Comparison of ENCODE assay signal across 11 cellular contexts in the genomic region with DNA sequence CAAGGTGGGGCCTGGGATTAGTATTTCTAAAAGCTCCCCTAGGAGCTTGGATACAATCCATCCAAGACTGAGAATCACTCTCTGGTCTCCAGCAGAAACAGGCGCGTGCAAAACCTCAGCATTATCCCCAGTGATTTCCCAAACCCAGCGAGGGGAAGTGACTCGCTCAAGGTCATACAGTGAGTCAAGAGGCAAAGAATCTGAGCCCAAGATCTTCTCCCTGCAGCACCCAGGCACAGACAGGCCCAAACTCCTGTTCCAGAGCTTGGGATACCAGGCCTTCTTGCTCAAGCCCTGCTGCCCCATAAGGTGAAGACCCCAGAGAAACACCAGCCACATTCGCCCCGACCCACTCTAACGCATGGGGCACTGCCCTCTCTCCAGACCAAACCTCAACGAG. TPM values are rescaled to one million over a fixed set of nuclear protein-coding genes. Genes with fewer than 3 reads are reported as not detected.
DNase-seq lines count a peak whose midpoint lies in the region; ATAC-seq, FAIRE-seq and TF ChIP-seq lines count a peak whose summit lies in the region.
"Had no signal": no experiment of that assay in that cellular context is flagged by ENCODE, and none has a peak within 500 bp of the region (broad histone marks: within the 10 kb centered on the region; RNA-seq: fewer than 3 reads in every experiment).

No MANE protein-coding gene starts in this region.

- H3K4me3 ChIP-seq in Karpas-422 (ENCODE audit: low read length) (no peak overlapping the region), astrocyte (ENCODE audit: insufficient read depth, low read depth, low read length) (no peak overlapping the region), upper lobe of right lung (no peak overlapping the region)

- H3K4me1 ChIP-seq in Karpas-422 (ENCODE audit: low read length), result peaks cover 100% of the 10 kb centered on the region
- peaks cover 48% of the 10 kb centered on the region for H3K4me1 ChIP-seq in astrocyte (ENCODE audit: insufficient read depth, low read length)
- peaks cover 47% of the 10 kb centered on the region for H3K4me1 ChIP-seq in upper lobe of right lung

- no peaks in the 10 kb centered on the region for H3K27me3 Mint-ChIP-seq in astrocyte (ENCODE audit: low read depth, unreplicated experiment)

- no peaks in the 10 kb centered on the region for H3K9me2 ChIP-seq in Karpas-422 (replicated peaks; ENCODE audit: insufficient read depth, low read length)

- H3K27ac Mint-ChIP-seq in astrocyte (ENCODE audit: unreplicated experiment), result peak overlapping the region; percentile 100
- H3K27ac Mint-ChIP-seq: activated B cell treated with CpG ODN at 0.5 μM for 24 hours had no signal

- FAIRE-seq in astrocyte (lab: Jason Lieb, UNC), result no peak
- FAIRE-seq: endometrium had no signal

- H3K9ac ChIP-seq in Karpas-422 (ENCODE audit: low read length) (peak overlapping the region; percentile 73), astrocyte (ENCODE audit: low read length) (peak overlapping the region; percentile 68)

- no peaks in the 10 kb centered on the region for H3K9me3 Mint-ChIP-seq in astrocyte (ENCODE audit: unreplicated experiment)
- H3K9me3 Mint-ChIP-seq: activated B cell treated with CpG ODN at 0.5 μM for 24 hours had no signal

- intact Hi-C loops in upper lobe of right lung (cut with DNase I), result no loop called here

- H3K9me3 ChIP-seq in Karpas-422 (ENCODE audit: low read length), result no peaks in the 10 kb centered on the region
- H3K9me3 ChIP-seq in astrocyte (ENCODE audit: insufficient read depth, low read depth, low read length), result no peaks in the 10 kb centered on the region
- no peaks in the 10 kb centered on the region for H3K9me3 ChIP-seq in upper lobe of right lung

- H4K20me1 ChIP-seq in Karpas-422 (ENCODE audit: insufficient read depth, low read depth, low read length) (no peaks in the 10 kb centered on the region), astrocyte (ENCODE audit: insufficient read depth, low read length) (peaks cover 72% of the 10 kb centered on the region)

- TF ChIP-seq CTCF in astrocyte (IDR thresholded peaks at IDR 0.05; ENCODE audit: insufficient read depth, low read depth, low read length), result no peak
- no peak for TF ChIP-seq CTCF in upper lobe of right lung (IDR thresholded peaks at IDR 0.05)

- H3K4me2 ChIP-seq in Karpas-422 (ENCODE audit: low read depth, low read length, poor library complexity, severe bottlenecking) (peak overlapping the region; percentile 70), astrocyte (ENCODE audit: low read length) (peak overlapping the region; percentile 61)

- H3K27ac ChIP-seq in Karpas-422 (ENCODE audit: low read length), result peak overlapping the region; percentile 90
- H3K27ac ChIP-seq in astrocyte (ENCODE audit: low read depth, low read length), result peak overlapping the region; percentile 87
- no peak overlapping the region for H3K27ac ChIP-seq in upper lobe of right lung

- DNase-seq in AG08396 (ENCODE audit: low spot score), result peak; percentile 57
- no peak for DNase-seq in Karpas-422
- peak; percentile 78 for DNase-seq in astrocyte (ENCODE audit: low read depth)
- DNase-seq in kidney glomerular epithelial cell (lab: John Stamatoyannopoulos, UW), result peak; percentile 73
- no peak for DNase-seq in NCI-H1436 treated with DMSO at 0.1 percent for 48 hours (lab: John Stamatoyannopoulos, UW)
- DNase-seq in NCI-H510A treated with DMSO at 0.1 percent for 48 hours (lab: John Stamatoyannopoulos, UW), result no peak
- DNase-seq in stimulated activated CD4-positive, alpha-beta T cell treated with anti-CD3 and anti-CD28 coated beads, Interleukin-2, amount 100 ng/mL, for 48 hours, result no peak
- no peak for DNase-seq in upper lobe of right lung
- DNase-seq: activated B cell treated with CpG ODN at 0.5 μM for 24 hours, NCI-H1048 had no signal

- peak overlapping the region; percentile 70 for H3K4me3 Mint-ChIP-seq in astrocyte (ENCODE audit: unreplicated experiment)
- H3K4me3 Mint-ChIP-seq: activated B cell treated with CpG ODN at 0.5 μM for 24 hours had no signal

- H3K4me1 Mint-ChIP-seq in astrocyte (ENCODE audit: low read depth, unreplicated experiment), result peaks cover 76% of the 10 kb centered on the region

- H3K36me3 Mint-ChIP-seq in astrocyte (ENCODE audit: low read depth, unreplicated experiment), result peaks cover 2% of the 10 kb centered on the region

- H3K27me3 ChIP-seq in Karpas-422 (ENCODE audit: low read length), result no peaks in the 10 kb centered on the region
- no peaks in the 10 kb centered on the region for H3K27me3 ChIP-seq in astrocyte (ENCODE audit: insufficient read depth, low read length)
- H3K27me3 ChIP-seq in upper lobe of right lung, result no peaks in the 10 kb centered on the region

- no peak overlapping the region for H2AFZ ChIP-seq in Karpas-422 (ENCODE audit: low read length)
- H2AFZ ChIP-seq in astrocyte (ENCODE audit: low read depth, low read length), result no peak overlapping the region

- no peaks in the 10 kb centered on the region for H3K36me3 ChIP-seq in Karpas-422 (ENCODE audit: insufficient read depth, low read length)
- H3K36me3 ChIP-seq in astrocyte (ENCODE audit: insufficient read depth, low read length), result no peaks in the 10 kb centered on the region
- no peaks in the 10 kb centered on the region for H3K36me3 ChIP-seq in upper lobe of right lung

- peaks cover 93% of the 10 kb centered on the region for H3K79me2 ChIP-seq in Karpas-422 (ENCODE audit: low read length)
- peaks cover 99% of the 10 kb centered on the region for H3K79me2 ChIP-seq in astrocyte (ENCODE audit: insufficient read depth, low read length)

- ATAC-seq in upper lobe of right lung, result no peak

RNA-seq across cellular contexts. Expression of a gene that starts 33.2 kb away (rescaled TPM):
- 27.1 and 42.8 TPM in 2 replicates for total RNA-seq in Karpas-422 (2014; rRNA removed; shearing (Covaris generic); ENCODE audit: low replicate concordance)
- total RNA-seq in astrocyte (53.4 and 54.5 TPM in 2 replicates), upper lobe of right lung (33.4 TPM)

Comparison
In these comparisons a context has a peak if more than half of its experiments do, and no peak if none do; other contexts are left out.
1. DNase-seq: peak in AG08396 (single experiment), astrocyte (single experiment) and kidney glomerular epithelial cell (single experiment); none in Karpas-422 (single experiment), NCI-H1436 treated with DMSO at 0.1 percent for 48 hours (single experiment), NCI-H510A treated with DMSO at 0.1 percent for 48 hours (single experiment), stimulated activated CD4-positive, alpha-beta T cell treated with anti-CD3 and anti-CD28 coated beads, Interleukin-2, amount 100 ng/mL, for 48 hours (0 of 2) and upper lobe of right lung (single experiment).